Comparison of ENCODE assay signal across 1 cellular context in the genomic region with DNA sequence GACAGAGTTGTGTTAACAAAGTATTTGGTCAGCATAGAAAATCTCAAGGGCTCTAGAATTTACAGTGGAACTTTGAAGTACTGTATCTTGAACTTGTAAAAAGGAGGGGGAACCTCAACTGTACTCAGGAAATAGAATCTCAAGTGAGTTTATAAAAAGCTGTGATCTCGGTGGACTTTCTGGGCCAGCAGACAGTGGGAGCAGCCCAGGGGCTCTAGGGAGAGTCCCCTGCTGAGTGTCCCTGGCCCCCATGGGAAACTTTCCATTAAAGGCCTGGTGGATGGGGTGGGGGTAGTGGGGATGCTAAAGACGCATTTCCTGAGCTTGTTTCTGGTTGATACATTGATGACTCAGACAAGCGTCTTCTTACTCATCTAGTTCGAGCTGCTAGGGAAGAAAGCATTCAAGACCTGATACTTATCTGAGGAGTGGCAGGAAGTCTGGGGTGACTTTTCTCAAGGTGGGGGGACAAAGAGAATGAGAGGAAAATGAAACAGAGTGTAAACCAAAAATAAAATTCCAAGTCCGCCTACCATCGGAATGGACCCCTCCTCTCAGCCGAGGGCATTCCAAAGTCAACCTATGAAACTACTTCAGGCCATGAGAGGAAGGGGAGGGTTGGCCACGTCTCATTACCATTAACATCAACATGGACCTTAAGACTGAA.
A peak's percentile ranks its signal among the peaks of the same experiment; 100 is the strongest.
TF ChIP-seq lines count a peak whose summit lies in the region.

No MANE protein-coding gene starts in this region.

TF ChIP-seq in GM12878, 131 proteins besides CTCF, POLR2A, EP300 and RAD21 (continued from another document and continues in another):
- TF ChIP-seq, protein P1, sequence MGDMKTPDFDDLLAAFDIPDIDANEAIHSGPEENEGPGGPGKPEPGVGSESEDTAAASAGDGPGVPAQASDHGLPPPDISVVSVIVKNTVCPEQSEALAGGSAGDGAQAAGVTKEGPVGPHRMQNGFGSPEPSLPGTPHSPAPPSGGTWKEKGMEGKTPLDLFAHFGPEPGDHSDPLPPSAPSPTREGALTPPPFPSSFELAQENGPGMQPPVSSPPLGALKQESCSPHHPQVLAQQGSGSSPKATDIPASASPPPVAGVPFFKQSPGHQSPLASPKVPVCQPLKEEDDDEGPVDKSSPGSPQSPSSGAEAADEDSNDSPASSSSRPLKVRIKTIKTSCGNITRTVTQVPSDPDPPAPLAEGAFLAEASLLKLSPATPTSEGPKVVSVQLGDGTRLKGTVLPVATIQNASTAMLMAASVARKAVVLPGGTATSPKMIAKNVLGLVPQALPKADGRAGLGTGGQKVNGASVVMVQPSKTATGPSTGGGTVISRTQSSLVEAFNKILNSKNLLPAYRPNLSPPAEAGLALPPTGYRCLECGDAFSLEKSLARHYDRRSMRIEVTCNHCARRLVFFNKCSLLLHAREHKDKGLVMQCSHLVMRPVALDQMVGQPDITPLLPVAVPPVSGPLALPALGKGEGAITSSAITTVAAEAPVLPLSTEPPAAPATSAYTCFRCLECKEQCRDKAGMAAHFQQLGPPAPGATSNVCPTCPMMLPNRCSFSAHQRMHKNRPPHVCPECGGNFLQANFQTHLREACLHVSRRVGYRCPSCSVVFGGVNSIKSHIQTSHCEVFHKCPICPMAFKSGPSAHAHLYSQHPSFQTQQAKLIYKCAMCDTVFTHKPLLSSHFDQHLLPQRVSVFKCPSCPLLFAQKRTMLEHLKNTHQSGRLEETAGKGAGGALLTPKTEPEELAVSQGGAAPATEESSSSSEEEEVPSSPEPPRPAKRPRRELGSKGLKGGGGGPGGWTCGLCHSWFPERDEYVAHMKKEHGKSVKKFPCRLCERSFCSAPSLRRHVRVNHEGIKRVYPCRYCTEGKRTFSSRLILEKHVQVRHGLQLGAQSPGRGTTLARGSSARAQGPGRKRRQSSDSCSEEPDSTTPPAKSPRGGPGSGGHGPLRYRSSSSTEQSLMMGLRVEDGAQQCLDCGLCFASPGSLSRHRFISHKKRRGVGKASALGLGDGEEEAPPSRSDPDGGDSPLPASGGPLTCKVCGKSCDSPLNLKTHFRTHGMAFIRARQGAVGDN (IDR thresholded peaks at IDR 0.05), result peak; percentile 52
- TF ChIP-seq, protein P2, sequence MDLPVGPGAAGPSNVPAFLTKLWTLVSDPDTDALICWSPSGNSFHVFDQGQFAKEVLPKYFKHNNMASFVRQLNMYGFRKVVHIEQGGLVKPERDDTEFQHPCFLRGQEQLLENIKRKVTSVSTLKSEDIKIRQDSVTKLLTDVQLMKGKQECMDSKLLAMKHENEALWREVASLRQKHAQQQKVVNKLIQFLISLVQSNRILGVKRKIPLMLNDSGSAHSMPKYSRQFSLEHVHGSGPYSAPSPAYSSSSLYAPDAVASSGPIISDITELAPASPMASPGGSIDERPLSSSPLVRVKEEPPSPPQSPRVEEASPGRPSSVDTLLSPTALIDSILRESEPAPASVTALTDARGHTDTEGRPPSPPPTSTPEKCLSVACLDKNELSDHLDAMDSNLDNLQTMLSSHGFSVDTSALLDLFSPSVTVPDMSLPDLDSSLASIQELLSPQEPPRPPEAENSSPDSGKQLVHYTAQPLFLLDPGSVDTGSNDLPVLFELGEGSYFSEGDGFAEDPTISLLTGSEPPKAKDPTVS (IDR thresholded peaks at IDR 0.05; ENCODE audit: low read depth, low read length), result no peak
- TF ChIP-seq BCL11A (IDR thresholded peaks at IDR 0.05; ENCODE audit: low read depth, low read length) (peak; percentile 94), TBL1XR1 (IDR thresholded peaks at IDR 0.05; ENCODE audit: low read depth, low read length) (peak; percentile 92), BMI1 (IDR thresholded peaks at IDR 0.05; ENCODE audit: borderline replicate concordance) (peak; percentile 55; the same call in 1 of the 2 replicates), PAX5 (IDR thresholded peaks at IDR 0.05; ENCODE audit: borderline replicate concordance, low read depth, low read length) (peak; percentile 93), TARDBP (IDR thresholded peaks at IDR 0.05; ENCODE audit: borderline replicate concordance) (peak; percentile 81), RUNX3 (IDR thresholded peaks at IDR 0.05; ENCODE audit: low read length) (peak; percentile 91), LARP7 (IDR thresholded peaks at IDR 0.05) (no peak), ETV6 (conservative IDR thresholded peaks at IDR 0.05 in 1 of 2, IDR thresholded peaks at IDR 0.05 in 1 of 2; ENCODE audit: borderline replicate concordance in 1 of 2, low read depth in 1 of 2) (peak in 1 of 2 experiments; percentile 100; a peak in 2 of 4 replicates), EED (IDR thresholded peaks at IDR 0.05; ENCODE audit: low read depth) (peak; percentile 100), CBX3 (IDR thresholded peaks at IDR 0.05; ENCODE audit: borderline replicate concordance, low read depth) (no peak), KAT2A (conservative IDR thresholded peaks at IDR 0.05; ENCODE audit: control insufficient read depth, low read depth, low read length) (no peak), GATAD2B (conservative IDR thresholded peaks at IDR 0.05; ENCODE audit: low read depth) (peak; percentile 94), HDGF (IDR thresholded peaks at IDR 0.05) (no peak), JUND (IDR thresholded peaks at IDR 0.05; ENCODE audit: low read depth, low read length) (peak; percentile 89), MYC (IDR thresholded peaks at IDR 0.05; ENCODE audit: insufficient read depth, insufficient read length, insufficient replicate concordance, low read length, severe bottlenecking) (peak; percentile 21), SPI1 (IDR thresholded peaks at IDR 0.05; ENCODE audit: borderline replicate concordance, insufficient read depth, low read depth, low read length) (peak; percentile 42; the same call in 1 of the 2 replicates), YBX1 (IDR thresholded peaks at IDR 0.05) (no peak), MEF2B (IDR thresholded peaks at IDR 0.05; ENCODE audit: partially characterized antibody, poor library complexity, severe bottlenecking) (peak; percentile 92), SRF (IDR thresholded peaks at IDR 0.05; ENCODE audit: low read depth in 2 of 2, low read length in 2 of 2) (peak in 1 of 2 experiments; percentile 91; a peak in 2 of 4 replicates), CREB1 (IDR thresholded peaks at IDR 0.05; ENCODE audit: low read depth) (peak; percentile 77), MEF2A (IDR thresholded peaks at IDR 0.05; ENCODE audit: insufficient read depth, low read depth, low read length) (peak; percentile 86), ZNF24 (IDR thresholded peaks at IDR 0.05) (no peak), EZH2 (IDR thresholded peaks at IDR 0.05; ENCODE audit: borderline replicate concordance, control insufficient read depth, low read depth, low read length) (no peak), ASH2L (IDR thresholded peaks at IDR 0.05; ENCODE audit: borderline replicate concordance, low read depth) (peak; percentile 94; the same call in 1 of the 2 replicates), ATF7 (IDR thresholded peaks at IDR 0.05; ENCODE audit: low read depth) (peak; percentile 91), MXI1 (IDR thresholded peaks at IDR 0.05; ENCODE audit: low read depth, low read length) (peak; percentile 69; the same call in 1 of the 2 replicates), FOXK2 (IDR thresholded peaks at IDR 0.05) (no peak), KDM1A (IDR thresholded peaks at IDR 0.05; ENCODE audit: borderline replicate concordance) (no peak), MTA2 (IDR thresholded peaks at IDR 0.05; ENCODE audit: low read depth) (peak; percentile 90), STAT3 (IDR thresholded peaks at IDR 0.05; ENCODE audit: low read depth, low read length) (no peak; the same call in 1 of the 2 replicates), GABPA (IDR thresholded peaks at IDR 0.05; ENCODE audit: low read depth) (peak; percentile 72), RB1 (IDR thresholded peaks at IDR 0.05; ENCODE audit: borderline replicate concordance) (no peak), SMC3 (IDR thresholded peaks at IDR 0.05; ENCODE audit: borderline replicate concordance, low read length) (0 out of 2 replicates have a peak, but pooled peaks have one; percentile 19), CHD2 (IDR thresholded peaks at IDR 0.05; ENCODE audit: borderline replicate concordance, low read depth, low read length) (peak; percentile 65; the same call in 1 of the 2 replicates), STAT1 (conservative IDR thresholded peaks at IDR 0.05) (no peak), NR2F1 (conservative IDR thresholded peaks at IDR 0.05) (peak; percentile 49; the same call in 1 of the 2 replicates), MTA3 (IDR thresholded peaks at IDR 0.05; ENCODE audit: borderline replicate concordance, low read length) (peak; percentile 70), YY1 (IDR thresholded peaks at IDR 0.05; ENCODE audit: low read depth, low read length) (peak; percentile 28; the same call in 1 of the 2 replicates), EGR1 (IDR thresholded peaks at IDR 0.05; ENCODE audit: borderline replicate concordance in 1 of 2, low read depth in 2 of 2, low read length in 2 of 2) (peak in 1 of 2 experiments; percentile 82; a peak in 2 of 3 replicates), NR2C1 (IDR thresholded peaks at IDR 0.05) (no peak), TCF3 (IDR thresholded peaks at IDR 0.05; ENCODE audit: borderline replicate concordance, insufficient read depth, low read depth, low read length) (peak; percentile 84; the same call in 1 of the 2 replicates), SP1 (IDR thresholded peaks at IDR 0.05; ENCODE audit: low read depth, low read length) (peak; percentile 85)
- TF ChIP-seq, protein P3, sequence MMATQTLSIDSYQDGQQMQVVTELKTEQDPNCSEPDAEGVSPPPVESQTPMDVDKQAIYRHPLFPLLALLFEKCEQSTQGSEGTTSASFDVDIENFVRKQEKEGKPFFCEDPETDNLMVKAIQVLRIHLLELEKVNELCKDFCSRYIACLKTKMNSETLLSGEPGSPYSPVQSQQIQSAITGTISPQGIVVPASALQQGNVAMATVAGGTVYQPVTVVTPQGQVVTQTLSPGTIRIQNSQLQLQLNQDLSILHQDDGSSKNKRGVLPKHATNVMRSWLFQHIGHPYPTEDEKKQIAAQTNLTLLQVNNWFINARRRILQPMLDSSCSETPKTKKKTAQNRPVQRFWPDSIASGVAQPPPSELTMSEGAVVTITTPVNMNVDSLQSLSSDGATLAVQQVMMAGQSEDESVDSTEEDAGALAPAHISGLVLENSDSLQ (IDR thresholded peaks at IDR 0.05), result peak; percentile 72
- TF ChIP-seq, protein P4, sequence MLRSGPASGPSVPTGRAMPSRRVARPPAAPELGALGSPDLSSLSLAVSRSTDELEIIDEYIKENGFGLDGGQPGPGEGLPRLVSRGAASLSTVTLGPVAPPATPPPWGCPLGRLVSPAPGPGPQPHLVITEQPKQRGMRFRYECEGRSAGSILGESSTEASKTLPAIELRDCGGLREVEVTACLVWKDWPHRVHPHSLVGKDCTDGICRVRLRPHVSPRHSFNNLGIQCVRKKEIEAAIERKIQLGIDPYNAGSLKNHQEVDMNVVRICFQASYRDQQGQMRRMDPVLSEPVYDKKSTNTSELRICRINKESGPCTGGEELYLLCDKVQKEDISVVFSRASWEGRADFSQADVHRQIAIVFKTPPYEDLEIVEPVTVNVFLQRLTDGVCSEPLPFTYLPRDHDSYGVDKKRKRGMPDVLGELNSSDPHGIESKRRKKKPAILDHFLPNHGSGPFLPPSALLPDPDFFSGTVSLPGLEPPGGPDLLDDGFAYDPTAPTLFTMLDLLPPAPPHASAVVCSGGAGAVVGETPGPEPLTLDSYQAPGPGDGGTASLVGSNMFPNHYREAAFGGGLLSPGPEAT (IDR thresholded peaks at IDR 0.05; ENCODE audit: low read depth), result peak; percentile 94
- TF ChIP-seq, protein P5, sequence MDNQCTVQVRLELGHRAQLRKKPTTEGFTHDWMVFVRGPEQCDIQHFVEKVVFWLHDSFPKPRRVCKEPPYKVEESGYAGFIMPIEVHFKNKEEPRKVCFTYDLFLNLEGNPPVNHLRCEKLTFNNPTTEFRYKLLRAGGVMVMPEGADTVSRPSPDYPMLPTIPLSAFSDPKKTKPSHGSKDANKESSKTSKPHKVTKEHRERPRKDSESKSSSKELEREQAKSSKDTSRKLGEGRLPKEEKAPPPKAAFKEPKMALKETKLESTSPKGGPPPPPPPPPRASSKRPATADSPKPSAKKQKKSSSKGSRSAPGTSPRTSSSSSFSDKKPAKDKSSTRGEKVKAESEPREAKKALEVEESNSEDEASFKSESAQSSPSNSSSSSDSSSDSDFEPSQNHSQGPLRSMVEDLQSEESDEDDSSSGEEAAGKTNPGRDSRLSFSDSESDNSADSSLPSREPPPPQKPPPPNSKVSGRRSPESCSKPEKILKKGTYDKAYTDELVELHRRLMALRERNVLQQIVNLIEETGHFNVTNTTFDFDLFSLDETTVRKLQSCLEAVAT (IDR thresholded peaks at IDR 0.05), result no peak
- TF ChIP-seq, protein P6, sequence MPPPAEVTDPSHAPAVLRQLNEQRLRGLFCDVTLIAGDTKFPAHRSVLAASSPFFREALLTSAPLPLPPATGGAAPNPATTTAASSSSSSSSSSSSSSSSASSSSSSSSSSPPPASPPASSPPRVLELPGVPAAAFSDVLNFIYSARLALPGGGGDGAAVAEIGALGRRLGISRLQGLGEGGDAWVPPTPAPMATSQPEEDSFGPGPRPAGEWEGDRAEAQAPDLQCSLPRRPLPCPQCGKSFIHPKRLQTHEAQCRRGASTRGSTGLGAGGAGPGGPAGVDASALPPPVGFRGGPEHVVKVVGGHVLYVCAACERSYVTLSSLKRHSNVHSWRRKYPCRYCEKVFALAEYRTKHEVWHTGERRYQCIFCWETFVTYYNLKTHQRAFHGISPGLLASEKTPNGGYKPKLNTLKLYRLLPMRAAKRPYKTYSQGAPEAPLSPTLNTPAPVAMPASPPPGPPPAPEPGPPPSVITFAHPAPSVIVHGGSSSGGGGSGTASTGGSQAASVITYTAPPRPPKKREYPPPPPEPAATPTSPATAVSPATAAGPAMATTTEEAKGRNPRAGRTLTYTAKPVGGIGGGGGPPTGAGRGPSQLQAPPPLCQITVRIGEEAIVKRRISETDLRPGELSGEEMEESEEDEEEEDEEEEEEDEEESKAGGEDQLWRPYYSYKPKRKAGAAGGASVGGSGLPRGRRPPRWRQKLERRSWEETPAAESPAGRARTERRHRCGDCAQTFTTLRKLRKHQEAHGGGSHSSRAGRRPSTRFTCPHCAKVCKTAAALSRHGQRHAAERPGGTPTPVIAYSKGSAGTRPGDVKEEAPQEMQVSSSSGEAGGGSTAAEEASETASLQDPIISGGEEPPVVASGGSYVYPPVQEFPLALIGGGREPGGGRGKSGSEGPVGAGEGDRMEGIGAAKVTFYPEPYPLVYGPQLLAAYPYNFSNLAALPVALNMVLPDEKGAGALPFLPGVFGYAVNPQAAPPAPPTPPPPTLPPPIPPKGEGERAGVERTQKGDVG (CRISPR knock-in tag; IDR thresholded peaks at IDR 0.05), result no peak
